In the genomic region with DNA sequence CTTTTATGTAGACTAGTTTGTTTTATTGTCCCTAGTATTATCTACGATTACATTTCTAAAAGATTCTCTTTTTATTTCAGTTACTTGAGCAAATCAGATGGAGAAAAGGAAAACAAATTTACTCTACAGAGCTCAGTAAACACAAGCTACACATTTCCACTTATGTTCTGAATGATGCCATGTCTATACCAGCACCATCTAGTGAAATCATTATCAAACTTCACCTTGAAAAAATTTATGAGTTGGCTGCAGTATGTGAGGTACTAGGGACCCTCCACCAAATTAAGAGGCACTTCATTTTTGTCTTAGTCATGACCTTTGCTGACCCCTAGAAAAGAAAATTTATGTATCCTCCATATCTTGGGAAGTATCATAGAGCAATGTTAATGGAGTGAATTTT, we compare ENCODE assay signal across 20 cellular contexts.
"Had no signal": no experiment of that assay in that cellular context is flagged by ENCODE, and none has a peak within 500 bp of the region (broad histone marks: within the 10 kb centered on the region; RNA-seq: fewer than 3 reads in every experiment).

No MANE protein-coding gene starts in this region.

- H3K27ac ChIP-seq: heart left ventricle, psoas muscle, spleen, tibial artery, upper lobe of left lung, uterus had no signal

- H3K4me3 ChIP-seq: heart left ventricle, psoas muscle, spleen, tibial artery, upper lobe of left lung, uterus had no signal

- H3K4me1 Mint-ChIP-seq: naive thymus-derived CD4-positive, alpha-beta T cell; nephron progenitor cell; stimulated activated memory B cell treated with anti-CD40 and anti-IgM and Interleukin-4, amounts not matched to agents 10 μg/mL and 1 μg/mL and 100 μg/mL, for 72 hours had no signal

- H3K4me3 Mint-ChIP-seq: naive thymus-derived CD4-positive, alpha-beta T cell; nephron progenitor cell; stimulated activated memory B cell treated with anti-CD40 and anti-IgM and Interleukin-4, amounts not matched to agents 10 μg/mL and 1 μg/mL and 100 μg/mL, for 72 hours; stimulated activated naive CD8-positive, alpha-beta T cell treated with anti-CD3 and anti-CD28 coated beads, Interleukin-15, Interleukin-2, amounts not matched to agents 100 ng/mL and 50 ng/mL, for 24 hours had no signal

- H3K36me3 ChIP-seq: heart left ventricle, spleen, tibial artery, upper lobe of left lung, uterus had no signal

- ATAC-seq: esophagus mucosa; heart left ventricle; left colon; naive thymus-derived CD4-positive, alpha-beta T cell; psoas muscle; sciatic nerve; stimulated activated memory B cell treated with anti-CD40 and anti-IgM and Interleukin-4, amounts not matched to agents 10 μg/mL and 1 μg/mL and 100 μg/mL, for 72 hours had no signal

- H3K9me3 ChIP-seq: heart left ventricle, psoas muscle, tibial artery, upper lobe of left lung, uterus had no signal

- H3K36me3 Mint-ChIP-seq: naive thymus-derived CD4-positive, alpha-beta T cell; stimulated activated memory B cell treated with anti-CD40 and anti-IgM and Interleukin-4, amounts not matched to agents 10 μg/mL and 1 μg/mL and 100 μg/mL, for 72 hours had no signal

- H3K9me3 Mint-ChIP-seq: nephron progenitor cell; stimulated activated memory B cell treated with anti-CD40 and anti-IgM and Interleukin-4, amounts not matched to agents 10 μg/mL and 1 μg/mL and 100 μg/mL, for 72 hours; stimulated activated naive CD8-positive, alpha-beta T cell treated with anti-CD3 and anti-CD28 coated beads, Interleukin-15, Interleukin-2, amounts not matched to agents 100 ng/mL and 50 ng/mL, for 24 hours had no signal

- H3K27me3 Mint-ChIP-seq: naive thymus-derived CD4-positive, alpha-beta T cell; stimulated activated memory B cell treated with anti-CD40 and anti-IgM and Interleukin-4, amounts not matched to agents 10 μg/mL and 1 μg/mL and 100 μg/mL, for 72 hours; stimulated activated naive CD8-positive, alpha-beta T cell treated with anti-CD3 and anti-CD28 coated beads, Interleukin-15, Interleukin-2, amounts not matched to agents 100 ng/mL and 50 ng/mL, for 24 hours had no signal

- H3K27me3 ChIP-seq: heart left ventricle, spleen, tibial artery, upper lobe of left lung, uterus had no signal

- H3K4me1 ChIP-seq: heart left ventricle, psoas muscle, spleen, tibial artery, upper lobe of left lung, uterus had no signal

- DNase-seq: effector CD4-positive, alpha-beta T cell; heart left ventricle; hippocampal formation; left colon; mesendoderm; naive thymus-derived CD4-positive, alpha-beta T cell; nephron progenitor cell; psoas muscle; retina; spleen; stimulated activated CD4-positive, alpha-beta T cell treated with anti-CD3 and anti-CD28 coated beads, Interleukin-15, amount 100 ng/mL, for 24 hours; stimulated activated CD4-positive, alpha-beta T cell treated with anti-CD3 and anti-CD28 coated beads, Interleukin-1b, Interleukin-23, amount 100 ng/mL, for 48 hours; stimulated activated CD4-positive, alpha-beta T cell treated with anti-CD3 and anti-CD28 coated beads, Interleukin-4, amount 100 ng/mL, for 24 hours; tibial artery; upper lobe of left lung; uterus had no signal

- H3K27ac Mint-ChIP-seq: naive thymus-derived CD4-positive, alpha-beta T cell; nephron progenitor cell; stimulated activated memory B cell treated with anti-CD40 and anti-IgM and Interleukin-4, amounts not matched to agents 10 μg/mL and 1 μg/mL and 100 μg/mL, for 72 hours; stimulated activated naive CD8-positive, alpha-beta T cell treated with anti-CD3 and anti-CD28 coated beads, Interleukin-15, Interleukin-2, amounts not matched to agents 100 ng/mL and 50 ng/mL, for 24 hours had no signal
